In genomic region chr7:34967818-34968217, GRCh38 we compare ENCODE assay signal across 5 cellular contexts.
A peak's percentile ranks its signal among the peaks of the same experiment; 100 is the strongest.
DNase-seq lines count a peak whose midpoint lies in the region; ATAC-seq, FAIRE-seq and TF ChIP-seq lines count a peak whose summit lies in the region.
"Not testable (repeated sequence)": the region's sequence is repeated elsewhere in the genome, so short reads cannot be mapped to it uniquely, and the experiment has no call there.

No MANE protein-coding gene starts in this region.

- not testable (repeated sequence) for H3K79me2 ChIP-seq in K562 (ENCODE audit: control insufficient read depth, insufficient read depth, low read length)

- not testable (repeated sequence) for BruUV-seq in K562 (replicated peaks; lab: Mats Ljungman, UMichigan)

- not testable (repeated sequence) for TF ChIP-seq CTCF in WTC11 (IDR thresholded peaks at IDR 0.05); K562 (IDR thresholded peaks at IDR 0.05 in 2 of 3, conservative IDR thresholded peaks at IDR 0.05 in 1 of 3; ENCODE audit: insufficient read depth in 2 of 3, low read depth in 1 of 3, low read length in 3 of 3)

- H2AFZ ChIP-seq in K562 (ENCODE audit: low read depth, low read length) = not testable (repeated sequence)

- H3K36me3 Mint-ChIP-seq in WTC11 = not testable (repeated sequence)

- TF ChIP-seq EP300 in K562 (IDR thresholded peaks at IDR 0.05; ENCODE audit: low read length) = not testable (repeated sequence)

- H3K27me3 Mint-ChIP-seq in WTC11 (ENCODE audit: low read depth) = not testable (repeated sequence)

- intact Hi-C loops in K562 (cut with micrococcal nuclease) = not testable (repeated sequence)

- FAIRE-seq in GM12891 (lab: Jason Lieb, UNC) = peak; percentile 20
- peak; percentile 83 for FAIRE-seq in H54 (lab: Jason Lieb, UNC)
- FAIRE-seq in K562 (lab: Jason Lieb, UNC) = peak; percentile 57
- peak; percentile 55 for FAIRE-seq in small intestine (lab: Jason Lieb, UNC)

- no CpG with 5 or more reads among the region's 1 CpG for WGBS in K562 (ENCODE audit: insufficient coverage, low coverage, missing lambda C conversion rate)
- no CpG with 5 or more reads among the region's 1 CpG for WGBS in small intestine, 3 donors

- not testable (repeated sequence) for H3K36me3 ChIP-seq in K562 (ENCODE audit: control insufficient read depth, insufficient read depth, low read length); small intestine (ENCODE audit: control insufficient read depth in 2 of 2, insufficient read depth in 2 of 2, low read length in 2 of 2)

- not testable (repeated sequence) for TF ChIP-seq POLR2A in GM12891 (IDR thresholded peaks at IDR 0.05; ENCODE audit: low read depth, low read length); H54 (IDR thresholded peaks at IDR 0.05; ENCODE audit: low read depth, low read length); K562 (conservative IDR thresholded peaks at IDR 0.05)

- H4K20me1 ChIP-seq in K562 (replicated peaks; ENCODE audit: control insufficient read depth, insufficient read depth, low read length) = not testable (repeated sequence)

- H3K4me2 ChIP-seq in K562 (ENCODE audit: insufficient read depth, low read length) = not testable (repeated sequence)

- H3K4me1 ChIP-seq in K562 (replicated peaks in 1 of 2; ENCODE audit: control insufficient read depth in 2 of 2, insufficient read depth in 2 of 2, low read length in 2 of 2); small intestine (ENCODE audit: control insufficient read depth in 2 of 2, insufficient read depth in 1 of 2, low read depth in 1 of 2, low read length in 1 of 2): not testable (repeated sequence)

- not testable (repeated sequence) for H3K9ac ChIP-seq in K562 (ENCODE audit: insufficient read depth in 1 of 2, low read depth in 2 of 2, low read length in 2 of 2)

- ATAC-seq in WTC11 = peak; percentile 63
- not testable (repeated sequence) for ATAC-seq in K562

- H3K27ac Mint-ChIP-seq in WTC11 = not testable (repeated sequence)

- not testable (repeated sequence) for H3K4me3 ChIP-seq in K562; small intestine (ENCODE audit: low read depth in 1 of 2, low read length in 2 of 2)

- not testable (repeated sequence) for H3K9me3 Mint-ChIP-seq in WTC11

- CTCF ChIA-PET in WTC11 (lab: Charles Lee); K562 (lab: Yijun Ruan, JAX; ENCODE audit: low intra/inter-chr PET ratio): not testable (repeated sequence)

- in situ Hi-C loops in K562 (cut with MboI) = not testable (repeated sequence)

- not testable (repeated sequence) for H3K9me1 ChIP-seq in K562 (ENCODE audit: control insufficient read depth, insufficient read depth, low read length)

- not testable (repeated sequence) for DNase-seq in GM12891 (ENCODE audit: insufficient read length, low spot score); H54 (ENCODE audit: insufficient read length, low spot score); WTC11 (ENCODE audit: low spot score); K562 (ENCODE audit: extremely low read depth in 1 of 4, low spot score in 3 of 4); small intestine

- not testable (repeated sequence) for H3K27ac ChIP-seq in K562 (ENCODE audit: extremely low read depth, low read depth, low read length); small intestine (ENCODE audit: low read depth in 1 of 2, low read length in 1 of 2)

- H3K4me3 Mint-ChIP-seq in WTC11 = not testable (repeated sequence)

- TF ChIP-seq RAD21 in K562 (CRISPR knock-in tag; conservative IDR thresholded peaks at IDR 0.05 in 1 of 2, IDR thresholded peaks at IDR 0.05 in 1 of 2) = not testable (repeated sequence)

- not testable (repeated sequence) for H3K4me1 Mint-ChIP-seq in WTC11

- POLR2A ChIA-PET in WTC11 (lab: Charles Lee); K562 (lab: Yijun Ruan, JAX): not testable (repeated sequence)

- not testable (repeated sequence) for H3K9me3 ChIP-seq in K562 (replicated peaks; ENCODE audit: control insufficient read depth, insufficient read depth, low read depth, low read length); small intestine (ENCODE audit: control insufficient read depth, low read depth)

- H3K27me3 ChIP-seq in K562 (ENCODE audit: control insufficient read depth in 2 of 2, insufficient read depth in 2 of 2, low read length in 2 of 2); small intestine (ENCODE audit: control insufficient read depth in 2 of 2, insufficient read depth in 2 of 2, low read length in 2 of 2): not testable (repeated sequence)
